Comparison of ENCODE assay signal across 8 cellular contexts in genomic region chr9:136665111-136665703, GRCh38. TPM values are rescaled to one million over a fixed set of nuclear protein-coding genes. Genes with fewer than 3 reads are reported as not detected.
DNase-seq lines count a peak whose midpoint lies in the region; ATAC-seq and TF ChIP-seq lines count a peak whose summit lies in the region.

No MANE protein-coding gene starts in this region.

- H2AFZ ChIP-seq in OCI-LY1 (ENCODE audit: low read length), result no peak overlapping the region

- H3K4me2 ChIP-seq in OCI-LY1 (ENCODE audit: low read length), result peak overlapping the region; percentile 32; the same call in 1 of the 2 replicates

- no peak for ATAC-seq in HG03571 (IDR thresholded peaks at IDR 0.05; ENCODE audit: unreplicated experiment)
- no peak for ATAC-seq in GM21576 (IDR thresholded peaks at IDR 0.05; ENCODE audit: unreplicated experiment)

- H3K27me3 ChIP-seq in OCI-LY1 (ENCODE audit: insufficient read depth, low read length), result peaks cover 22% of the 10 kb centered on the region; the same call in 1 of the 2 replicates
- peaks cover 6 to 84% of the 10 kb centered on the region in 2 donors for H3K27me3 ChIP-seq in muscle layer of colon (ENCODE audit: control insufficient read depth in 1 of 2, insufficient read depth in 2 of 2, low read length in 2 of 2)

- H3K36me3 ChIP-seq in OCI-LY1 (ENCODE audit: insufficient read depth, low read length), result no peaks in the 10 kb centered on the region
- no peaks in the 10 kb centered on the region for H3K36me3 ChIP-seq in muscle layer of colon (ENCODE audit: insufficient read depth, low read length)

- H3K27ac Mint-ChIP-seq in chondrocyte (ENCODE audit: unreplicated experiment), result no peak overlapping the region

- H3F3A ChIP-seq in OCI-LY1 (ENCODE audit: insufficient read depth, low read length), result no peaks in the 10 kb centered on the region

- H3K4me3 Mint-ChIP-seq in chondrocyte (ENCODE audit: unreplicated experiment), result peak overlapping the region; percentile 72

- H3K79me2 ChIP-seq in OCI-LY1 (ENCODE audit: insufficient read depth, low read length), result no peaks in the 10 kb centered on the region

- no peaks in the 10 kb centered on the region for H3K4me1 ChIP-seq in OCI-LY1 (ENCODE audit: insufficient read depth, low read length, severe bottlenecking)
- no peaks in the 10 kb centered on the region for H3K4me1 ChIP-seq in muscle layer of colon (ENCODE audit: insufficient read depth, low read length)

- TF ChIP-seq CTCF in GM10266 (IDR thresholded peaks at IDR 0.05; ENCODE audit: control insufficient read depth, insufficient read depth, low read depth, missing control alignments), result peak; percentile 4
- TF ChIP-seq CTCF in OCI-LY1 (IDR thresholded peaks at IDR 0.05; ENCODE audit: low read length), result no peak
- peak; percentile 55 for TF ChIP-seq CTCF in chondrocyte (IDR thresholded peaks at IDR 0.05)

- no peaks in the 10 kb centered on the region for H4K20me1 ChIP-seq in OCI-LY1 (ENCODE audit: insufficient read depth, low read length)

- H3K9me2 ChIP-seq in OCI-LY1 (ENCODE audit: low read depth, low read length), result no peaks in the 10 kb centered on the region

- peak; percentile 77 for DNase-seq in GM10266 (ENCODE audit: extremely low spot score)
- DNase-seq in chondrocyte (ENCODE audit: low spot score), result no peak
- no peak for DNase-seq in NCI-H774 (lab: John Stamatoyannopoulos, UW)
- DNase-seq in G401 (ENCODE audit: low spot score), result no peak

- H3K4me1 Mint-ChIP-seq in chondrocyte (ENCODE audit: low read depth), result peaks cover 7% of the 10 kb centered on the region

- H3K4me3 ChIP-seq in OCI-LY1 (ENCODE audit: low read depth, low read length, poor library complexity, severe bottlenecking), result peak overlapping the region; percentile 38
- H3K4me3 ChIP-seq in muscle layer of colon (ENCODE audit: low read depth in 1 of 2, low read length in 2 of 2), result peak overlapping the region; percentile 20 to 23

- H3K27ac ChIP-seq in OCI-LY1 (ENCODE audit: low read depth, low read length, poor library complexity, severe bottlenecking) (no peak overlapping the region), muscle layer of colon (ENCODE audit: low read depth, low read length) (no peak overlapping the region)

- no peaks in the 10 kb centered on the region for H3K9me3 Mint-ChIP-seq in chondrocyte (ENCODE audit: low read depth)

- no peaks in the 10 kb centered on the region for H3K27me3 Mint-ChIP-seq in chondrocyte (ENCODE audit: low read depth)

- H3K9me3 ChIP-seq in OCI-LY1 (ENCODE audit: low read length) (no peaks in the 10 kb centered on the region), muscle layer of colon (ENCODE audit: low read length) (no peaks in the 10 kb centered on the region)

- H3K9ac ChIP-seq in OCI-LY1 (ENCODE audit: low read length) (no peak overlapping the region), muscle layer of colon (ENCODE audit: low read length) (no peak overlapping the region)

- in situ Hi-C loops in G401 (cut with HindIII; ENCODE audit: low sequenced_read_pairs), result no loop called here

- H3K36me3 Mint-ChIP-seq in chondrocyte (ENCODE audit: low read depth), result no peaks in the 10 kb centered on the region

RNA-seq across cellular contexts. Expression of gene EGFL7, which starts 2.5 kb away (rescaled TPM):
- total RNA-seq in chondrocyte, result 5.4 to 7.8 TPM (median 7.0 TPM) in 3 replicates
- 140 and 142 TPM in 2 replicates for total RNA-seq in G401 (2014; rRNA removed; shearing (Covaris generic))

RNA-seq across cellular contexts. Expression of gene AGPAT2, which starts 22.1 kb away (rescaled TPM):
- total RNA-seq in chondrocyte, result 23.4 to 39.8 TPM (median 39.1 TPM) in 3 replicates
- total RNA-seq in G401 (2014; rRNA removed; shearing (Covaris generic)), result 128 and 140 TPM in 2 replicates

RNA-seq across cellular contexts. Expression of gene DIPK1B, which starts 47.2 kb away (rescaled TPM):
- 8.2 to 9.2 TPM (median 8.5 TPM) in 3 replicates for total RNA-seq in chondrocyte
- total RNA-seq in G401 (2014; rRNA removed; shearing (Covaris generic)), result 65.0 and 69.9 TPM in 2 replicates

Comparison
In these comparisons a context has a peak if more than half of its experiments do, and no peak if none do; other contexts are left out.
1. RNA of gene EGFL7, which starts 2.5 kb away (total RNA-seq): 140 to 142 TPM in G401; 5.4 to 7.8 TPM in chondrocyte; every median in the first group is over 10 times any median in the second.